ENCODE assay signal across 1 cellular context in genomic region chr1:160264795-160265307, GRCh38.
TF ChIP-seq lines count a peak whose summit lies in the region.

No MANE protein-coding gene starts in this region.

TF ChIP-seq in WTC11, 78 proteins besides CTCF, POLR2A, EP300 and RAD21 (continued from another document):
- TF ChIP-seq ZNF532 (CRISPR knock-in tag; IDR thresholded peaks at IDR 0.05; ENCODE audit: borderline replicate concordance) (no peak), MAX (CRISPR knock-in tag; IDR thresholded peaks at IDR 0.05) (no peak), EMX1 (CRISPR knock-in tag; IDR thresholded peaks at IDR 0.05) (no peak), ZNF423 (CRISPR knock-in tag; IDR thresholded peaks at IDR 0.05) (no peak), PRRX2 (CRISPR knock-in tag; IDR thresholded peaks at IDR 0.05) (no peak), MLX (CRISPR knock-in tag; IDR thresholded peaks at IDR 0.05) (no peak), ATF1 (CRISPR knock-in tag; IDR thresholded peaks at IDR 0.05) (no peak), MYBL2 (CRISPR knock-in tag; IDR thresholded peaks at IDR 0.05) (no peak), SOX15 (CRISPR knock-in tag; IDR thresholded peaks at IDR 0.05) (no peak), FOXJ3 (CRISPR knock-in tag; IDR thresholded peaks at IDR 0.05; ENCODE audit: borderline replicate concordance) (no peak), GTF2I (CRISPR knock-in tag; conservative IDR thresholded peaks at IDR 0.05) (no peak)
